11 cellular contexts compared by ENCODE assay signal in genomic region chr13:73677041-73677589, GRCh38.
A peak's percentile ranks its signal among the peaks of the same experiment; 100 is the strongest.
DNase-seq lines count a peak whose midpoint lies in the region; ATAC-seq and TF ChIP-seq lines count a peak whose summit lies in the region.
"Had no signal": no experiment of that assay in that cellular context is flagged by ENCODE, and none has a peak within 500 bp of the region (broad histone marks: within the 10 kb centered on the region; RNA-seq: fewer than 3 reads in every experiment).

No MANE protein-coding gene starts in this region.

- WGBS in H9 (ENCODE audit: extremely low coverage, insufficient read length, low lambda C conversion rate), result no CpG with 5 or more reads among the region's 4 CpGs

- H2BK20ac ChIP-seq in H9 (ENCODE audit: low read depth, low read length, poor library complexity, severe bottlenecking), result no peak overlapping the region

- H3K18ac ChIP-seq in H9 (ENCODE audit: insufficient read length, low read depth, low read length), result no peak overlapping the region

- H2BK120ac ChIP-seq in H9 (ENCODE audit: low read depth, low read length, poor library complexity, severe bottlenecking), result no peak overlapping the region

- no peak overlapping the region for H3K4me2 ChIP-seq in H9 (ENCODE audit: insufficient read depth, insufficient read length, low read length)

- H3K4me1 ChIP-seq in H9 (ENCODE audit: insufficient read depth, low read length), result no peaks in the 10 kb centered on the region

- no peak overlapping the region for H3T11ph ChIP-seq in H9 (ENCODE audit: low read length)

- H2BK12ac ChIP-seq in H9 (ENCODE audit: insufficient read length, low read depth, low read length), result no peak overlapping the region

- no peak for ATAC-seq in natural killer cell

- no peak for TF ChIP-seq CTCF in epithelial cell of esophagus (IDR thresholded peaks at IDR 0.05; ENCODE audit: insufficient read depth, low read depth, low read length, missing control alignments)
- TF ChIP-seq CTCF in natural killer cell (IDR thresholded peaks at IDR 0.05), result no peak
- no peak for TF ChIP-seq CTCF in H9 (conservative IDR thresholded peaks at IDR 0.05)

- no peaks in the 10 kb centered on the region for H3K23me2 ChIP-seq in H9 (ENCODE audit: insufficient read length, low read depth, low read length, poor library complexity, severe bottlenecking)

- H4K5ac ChIP-seq in H9 (ENCODE audit: insufficient read length, low read depth, low read length), result no peak overlapping the region

- no peak overlapping the region for H3K9ac ChIP-seq in H9 (ENCODE audit: extremely low read depth, insufficient read length, low read length)

- H3K4ac ChIP-seq in H9 (ENCODE audit: low read depth, low read length), result no peak overlapping the region

- no peak overlapping the region for H3K56ac ChIP-seq in H9 (ENCODE audit: insufficient read length, low read depth, low read length)

- H4K8ac ChIP-seq in H9 (replicated peaks; ENCODE audit: insufficient read length, low read depth, low read length), result no peak overlapping the region

- no peaks in the 10 kb centered on the region for H3K27me3 Mint-ChIP-seq in natural killer cell (ENCODE audit: low read depth in 2 of 2)
- H3K27me3 Mint-ChIP-seq in H9 (ENCODE audit: low read depth), result no peaks in the 10 kb centered on the region
- H3K27me3 Mint-ChIP-seq: activated CD4-positive, alpha-beta memory T cell treated with anti-CD3 and anti-CD28 coated beads, Interleukin-2, amount 10 ng/mL, durations not matched to agents 7 days and 5 days had no signal

- H3K79me2 ChIP-seq in H9 (ENCODE audit: insufficient read depth, low read length), result no peaks in the 10 kb centered on the region

- H2BK5ac ChIP-seq in H9 (ENCODE audit: insufficient read length, low read length), result no peak overlapping the region

- no peaks in the 10 kb centered on the region for H3K79me1 ChIP-seq in H9 (ENCODE audit: insufficient read depth, low read depth, low read length, poor library complexity, severe bottlenecking)

- H3K36me3 Mint-ChIP-seq in natural killer cell (peaks cover 8% of the 10 kb centered on the region), H9 (ENCODE audit: insufficient read depth in 1 of 3, low read depth in 3 of 3) (no peaks in the 10 kb centered on the region)

- H4K91ac ChIP-seq in H9 (ENCODE audit: insufficient read length, low read depth, low read length), result no peak overlapping the region

- no peak overlapping the region for H3K4me3 Mint-ChIP-seq in natural killer cell
- no peak overlapping the region for H3K4me3 Mint-ChIP-seq in H9
- H3K4me3 Mint-ChIP-seq: activated CD4-positive, alpha-beta memory T cell treated with anti-CD3 and anti-CD28 coated beads, Interleukin-2, amount 10 ng/mL, durations not matched to agents 7 days and 5 days had no signal

- H3K4me3 ChIP-seq in epithelial cell of esophagus (ENCODE audit: low read length), result no peak overlapping the region

- intact Hi-C loops in natural killer cell (cut with micrococcal nuclease), result no loop called here

- no peaks in the 10 kb centered on the region for H3K27me3 ChIP-seq in H9 (ENCODE audit: insufficient read depth, low read length)

- H3K4me1 Mint-ChIP-seq in natural killer cell, result peaks cover 0 to 9% of the 10 kb centered on the region in 2 donors
- H3K4me1 Mint-ChIP-seq in H9, result peaks cover 10% of the 10 kb centered on the region in 2 experiments
- H3K4me1 Mint-ChIP-seq: activated CD4-positive, alpha-beta memory T cell treated with anti-CD3 and anti-CD28 coated beads, Interleukin-2, amount 10 ng/mL, durations not matched to agents 7 days and 5 days had no signal

- no peaks in the 10 kb centered on the region for H3K9me3 ChIP-seq in H9 (ENCODE audit: control insufficient read depth, low read depth, low read length)

- H3K14ac ChIP-seq in H9 (ENCODE audit: insufficient read depth, low read length), result no peak overlapping the region

- no peaks in the 10 kb centered on the region for H4K20me1 ChIP-seq in H9 (ENCODE audit: control insufficient read depth, insufficient read depth, insufficient read length)

- H3K27ac ChIP-seq in H9 (ENCODE audit: insufficient read length, low read depth, low read length), result no peak overlapping the region

- no peak overlapping the region for H3K27ac Mint-ChIP-seq in natural killer cell
- peak overlapping the region in 1 of 3 experiments; percentile 24; a peak in 2 of 7 replicates for H3K27ac Mint-ChIP-seq in H9
- H3K27ac Mint-ChIP-seq: activated CD4-positive, alpha-beta memory T cell treated with anti-CD3 and anti-CD28 coated beads, Interleukin-2, amount 10 ng/mL, durations not matched to agents 7 days and 5 days had no signal

- no peaks in the 10 kb centered on the region for H3K9me3 Mint-ChIP-seq in natural killer cell
- no peaks in the 10 kb centered on the region for H3K9me3 Mint-ChIP-seq in H9
- H3K9me3 Mint-ChIP-seq: activated CD4-positive, alpha-beta memory T cell treated with anti-CD3 and anti-CD28 coated beads, Interleukin-2, amount 10 ng/mL, durations not matched to agents 7 days and 5 days had no signal

- no peak overlapping the region for H3K23ac ChIP-seq in H9 (ENCODE audit: insufficient read length, low read depth, low read length)

- H2AK5ac ChIP-seq in H9 (ENCODE audit: insufficient read length, low read length), result no peak overlapping the region

- DNase-seq in DMS53 (lab: John Stamatoyannopoulos, UW), result peak; percentile 56
- DNase-seq in NCI-H748 treated with DMSO at 0.1 percent for 48 hours (lab: John Stamatoyannopoulos, UW), result peak; percentile 49
- DNase-seq in epithelial cell of esophagus (ENCODE audit: low read depth), result peak; percentile 97
- peak; percentile 24 for DNase-seq in renal cortical epithelial cell (ENCODE audit: low read depth)
- DNase-seq in natural killer cell, result no peak
- DNase-seq in activated naive CD4-positive, alpha-beta T cell treated with Interleukin-2 at 50 U/mL for 16 hours, result no peak
- DNase-seq in NCI-H1092 (lab: John Stamatoyannopoulos, UW), result no peak
- no peak for DNase-seq in H9
- DNase-seq: activated CD4-positive, alpha-beta memory T cell treated with anti-CD3 and anti-CD28 coated beads, Interleukin-2, amount 10 ng/mL, durations not matched to agents 7 days and 5 days; kidney; posterior cingulate gyrus had no signal

- H2BK15ac ChIP-seq in H9 (ENCODE audit: low read depth, low read length), result no peak overlapping the region

- H2AFZ ChIP-seq in H9 (ENCODE audit: low read length), result no peak overlapping the region

Comparison
In these comparisons a context has a peak if more than half of its experiments do, and no peak if none do; other contexts are left out.
1. DNase-seq: peak in DMS53 (single experiment), NCI-H748 treated with DMSO at 0.1 percent for 48 hours (single experiment), epithelial cell of esophagus (single experiment) and renal cortical epithelial cell (single experiment); none in natural killer cell (single experiment), activated naive CD4-positive, alpha-beta T cell treated with Interleukin-2 at 50 U/mL for 16 hours (single experiment), NCI-H1092 (single experiment) and H9 (single experiment).